12 cellular contexts compared by ENCODE assay signal in genomic region chr11:70159612-70160570, GRCh38. TPM values are rescaled to one million over a fixed set of nuclear protein-coding genes. Genes with fewer than 3 reads are reported as not detected.
DNase-seq lines count a peak whose midpoint lies in the region; ATAC-seq and TF ChIP-seq lines count a peak whose summit lies in the region.
"Had no signal": no experiment of that assay in that cellular context is flagged by ENCODE, and none has a peak within 500 bp of the region (broad histone marks: within the 10 kb centered on the region; RNA-seq: fewer than 3 reads in every experiment).

No MANE protein-coding gene starts in this region.

- H3K4me3 Mint-ChIP-seq in endodermal cell = no peak overlapping the region
- H3K4me3 Mint-ChIP-seq: effector memory CD8-positive, alpha-beta T cell had no signal

- H3K27me3 ChIP-seq in tibial artery (no peaks in the 10 kb centered on the region), endodermal cell (ENCODE audit: control insufficient read depth, insufficient read depth, low read length, poor library complexity, severe bottlenecking) (no peaks in the 10 kb centered on the region), A673 (replicated peaks; ENCODE audit: insufficient read depth, low read depth, low read length, poor library complexity) (no peaks in the 10 kb centered on the region)

- peak overlapping the region in 1 of 2 donors; percentile 36 for H3K27ac ChIP-seq in tibial artery
- no peak overlapping the region for H3K27ac ChIP-seq in endodermal cell (ENCODE audit: low read depth, low read length)
- H3K27ac ChIP-seq in A673 (ENCODE audit: low read depth, low read length, poor library complexity, severe bottlenecking) = no peak overlapping the region

- WGBS in endodermal cell (ENCODE audit: insufficient coverage in 1 of 2, insufficient read length in 1 of 2), 2 experiments = 92 to 98% methylated on average over 16 to 24 of the region's 24 CpGs

- H3K4me3 ChIP-seq in tibial artery = no peak overlapping the region
- H3K4me3 ChIP-seq in endodermal cell (ENCODE audit: low read length) = no peak overlapping the region
- no peak overlapping the region for H3K4me3 ChIP-seq in A673 (ENCODE audit: low read depth, low read length, poor library complexity, severe bottlenecking)

- no peaks in the 10 kb centered on the region for H3K27me3 Mint-ChIP-seq in endodermal cell (ENCODE audit: insufficient read depth)

- BruUV-seq in A673 (replicated peaks; lab: Mats Ljungman, UMichigan) = no TSS peak

- H3K4me1 ChIP-seq in tibial artery (peaks cover 0 to 30% (median 6%) of the 10 kb centered on the region in 4 donors), endodermal cell (ENCODE audit: control insufficient read depth, insufficient read depth, low read length) (no peaks in the 10 kb centered on the region), A673 (ENCODE audit: insufficient read depth, low read length, poor library complexity, severe bottlenecking) (no peaks in the 10 kb centered on the region)

- DNase-seq in DMS53 (lab: John Stamatoyannopoulos, UW) (peak; percentile 25), DMS53 treated with DMSO at 0.1 percent for 48 hours (lab: John Stamatoyannopoulos, UW; ENCODE audit: unreplicated experiment) (no peak), RPMI7951 (ENCODE audit: low read depth) (peak; percentile 99), fibroblast of peridontal ligament (ENCODE audit: extremely low read depth) (peak; percentile 9), tibial artery (peak; percentile 48 to 87), endodermal cell (no peak), A673 (ENCODE audit: low spot score) (no peak)
- DNase-seq: activated CD4-positive, alpha-beta T cell treated with anti-CD3 and anti-CD28 coated beads, Interleukin-2, amount 50 U/mL, for 4 hours; effector memory CD8-positive, alpha-beta T cell; posterior cingulate gyrus had no signal

- no peak for ATAC-seq in HG03045 (IDR thresholded peaks at IDR 0.05; ENCODE audit: unreplicated experiment)
- ATAC-seq: activated naive CD4-positive, alpha-beta T cell treated with anti-CD3 and anti-CD28 coated beads, Interleukin-2, amount 50 U/mL, for 72 hours; effector memory CD8-positive, alpha-beta T cell had no signal

- H3K36me3 Mint-ChIP-seq in endodermal cell (ENCODE audit: low read depth) = no peaks in the 10 kb centered on the region
- H3K36me3 Mint-ChIP-seq: activated naive CD4-positive, alpha-beta T cell treated with anti-CD3 and anti-CD28 coated beads, Interleukin-2, amount 50 U/mL, for 72 hours had no signal

- H3K9me3 Mint-ChIP-seq in endodermal cell = no peaks in the 10 kb centered on the region
- H3K9me3 Mint-ChIP-seq: activated naive CD4-positive, alpha-beta T cell treated with anti-CD3 and anti-CD28 coated beads, Interleukin-2, amount 50 U/mL, for 72 hours; effector memory CD8-positive, alpha-beta T cell had no signal

- H3K4me1 Mint-ChIP-seq in endodermal cell = no peaks in the 10 kb centered on the region

- CTCF ChIA-PET in A673 (lab: Charles Lee) = no interaction called here

- H3K36me3 ChIP-seq in tibial artery (peaks cover 13 to 65% (median 53%) of the 10 kb centered on the region in 3 donors), endodermal cell (ENCODE audit: control insufficient read depth, insufficient read depth, low read length) (no peaks in the 10 kb centered on the region), A673 (ENCODE audit: insufficient read depth, low read length, poor library complexity, severe bottlenecking) (no peaks in the 10 kb centered on the region)

- no peak for TF ChIP-seq CTCF in tibial artery (IDR thresholded peaks at IDR 0.05)
- no peak for TF ChIP-seq CTCF in endodermal cell (conservative IDR thresholded peaks at IDR 0.05)
- TF ChIP-seq CTCF in A673 (conservative IDR thresholded peaks at IDR 0.05; ENCODE audit: low read depth, low read length) = no peak

- no peak overlapping the region for H3K9ac ChIP-seq in endodermal cell (ENCODE audit: extremely low read depth, low read length, poor library complexity, severe bottlenecking)

- POLR2A ChIA-PET in A673 (lab: Charles Lee; ENCODE audit: low non-redundant PET) = no interaction called here

- intact Hi-C loops in tibial artery (cut with DNase I; ENCODE audit: low total_unique reads) = no loop called here
- intact Hi-C loops in A673 (cut with micrococcal nuclease; ENCODE audit: unreplicated experiment) = no loop called here

- H3K27ac Mint-ChIP-seq in endodermal cell = no peak overlapping the region
- H3K27ac Mint-ChIP-seq: activated naive CD4-positive, alpha-beta T cell treated with anti-CD3 and anti-CD28 coated beads, Interleukin-2, amount 50 U/mL, for 72 hours; effector memory CD8-positive, alpha-beta T cell had no signal

- H3K9me3 ChIP-seq in tibial artery (no peaks in the 10 kb centered on the region), endodermal cell (ENCODE audit: control insufficient read depth, low read length) (no peaks in the 10 kb centered on the region), A673 (ENCODE audit: low read depth, low read length, poor library complexity, severe bottlenecking) (no peaks in the 10 kb centered on the region)

RNA-seq across cellular contexts. Expression of gene FADD, which starts 43.2 kb away (rescaled TPM):
- 36.0 and 36.5 TPM in 2 replicates for total RNA-seq in RPMI7951 (2014; rRNA removed; shearing (Covaris generic))
- total RNA-seq in endodermal cell (10 to 100 TPM; 50.6 to 53.1 TPM), A673 (2021) (53.7 and 62.7 TPM in 2 replicates)
- 24.4 TPM for polyA plus RNA-seq in endodermal cell (2013, experiment 1 of 2)
- 22.4 TPM for polyA plus RNA-seq in endodermal cell (2013, experiment 2 of 2)

Comparison
In these comparisons a context has a peak if more than half of its experiments do, and no peak if none do; other contexts are left out.
1. DNase-seq: peak in DMS53 (single experiment), RPMI7951 (single experiment), fibroblast of peridontal ligament (single experiment) and tibial artery (2 of 2); none in DMS53 treated with DMSO at 0.1 percent for 48 hours (single experiment), endodermal cell (single experiment) and A673 (single experiment).